8 cellular contexts compared by ENCODE assay signal in genomic region chr16:10981697-10982216, GRCh38. TPM values are rescaled to one million over a fixed set of nuclear protein-coding genes. Genes with fewer than 3 reads are reported as not detected.
DNase-seq lines count a peak whose midpoint lies in the region; ATAC-seq, FAIRE-seq and TF ChIP-seq lines count a peak whose summit lies in the region.

No MANE protein-coding gene starts in this region.

- TF ChIP-seq RAD21 in SK-N-SH (IDR thresholded peaks at IDR 0.05; ENCODE audit: low read length) = peak; percentile 47

- H3K9me3 ChIP-seq in SK-N-SH (no peaks in the 10 kb centered on the region), small intestine (ENCODE audit: control insufficient read depth, low read depth) (no peaks in the 10 kb centered on the region)

- no peaks in the 10 kb centered on the region for H3F3A ChIP-seq in SK-N-SH (replicated peaks; ENCODE audit: insufficient read depth)

- H3K27me3 ChIP-seq in SK-N-SH (ENCODE audit: insufficient read depth) (no peaks in the 10 kb centered on the region), small intestine (ENCODE audit: control insufficient read depth in 2 of 2, insufficient read depth in 2 of 2, low read length in 2 of 2) (no peaks in the 10 kb centered on the region)

- no peaks in the 10 kb centered on the region for H3K79me2 ChIP-seq in SK-N-SH (ENCODE audit: insufficient read depth)

- WGBS in SK-N-SH (ENCODE audit: low lambda C conversion rate) = 89% methylated on average over 4 of the region's 4 CpGs
- WGBS in small intestine, 3 donors = 77 to 85% (median 82%) methylated on average over 4 of the region's 4 CpGs

- DNase-seq in DMS53 treated with DMSO at 0.1 percent for 48 hours (lab: John Stamatoyannopoulos, UW; ENCODE audit: unreplicated experiment) = peak; percentile 0
- DNase-seq in SK-N-SH = peak; percentile 53
- DNase-seq in epithelial cell of proximal tubule (ENCODE audit: low read depth) = no peak
- no peak for DNase-seq in SW480 (ENCODE audit: low spot score)
- DNase-seq in omental fat pad (ENCODE audit: low spot score) = no peak
- DNase-seq in small intestine = no peak

- no peak for TF ChIP-seq EP300 in SK-N-SH (IDR thresholded peaks at IDR 0.05; ENCODE audit: borderline replicate concordance in 1 of 2, low read depth in 1 of 2, low read length in 1 of 2)

- no peak overlapping the region for H3K4me2 ChIP-seq in SK-N-SH

- no peak for FAIRE-seq in small intestine (lab: Jason Lieb, UNC)

- peak; percentile 62 for ATAC-seq in GM19372 (IDR thresholded peaks at IDR 0.05; ENCODE audit: low read depth, unreplicated experiment)
- peak; percentile 78 for ATAC-seq in HG03280 (IDR thresholded peaks at IDR 0.05; ENCODE audit: unreplicated experiment)
- ATAC-seq in omental fat pad (ENCODE audit: low FRiP score) = no peak

- no peak overlapping the region for H2AFZ ChIP-seq in SK-N-SH (ENCODE audit: low read depth)

- CTCF ChIA-PET in SK-N-SH (lab: Yijun Ruan, JAX) = interaction anchor here (0.8 to 4.3 kb wide), 4 partner anchors 10 to 274 kb away, joined by 3 to 30 read pairs (median 10); partner anchors contain the start of gene SOCS1

- H4K20me1 ChIP-seq in SK-N-SH (ENCODE audit: insufficient read depth) = no peaks in the 10 kb centered on the region

- H3K27ac ChIP-seq in SK-N-SH (ENCODE audit: low read depth in 2 of 2, low read length in 1 of 2) (no peak overlapping the region), small intestine (ENCODE audit: low read depth in 1 of 2, low read length in 1 of 2) (no peak overlapping the region)

- TF ChIP-seq CTCF in SK-N-SH (IDR thresholded peaks at IDR 0.05) (peak; percentile 60), epithelial cell of proximal tubule (conservative IDR thresholded peaks at IDR 0.05; ENCODE audit: low read depth, low read length) (peak; percentile 46), omental fat pad (IDR thresholded peaks at IDR 0.05) (no peak)

- H3K9me2 ChIP-seq in SK-N-SH = no peaks in the 10 kb centered on the region

- POLR2A ChIA-PET in SK-N-SH (lab: Yijun Ruan, JAX) = no interaction called here

- H3K36me3 ChIP-seq in SK-N-SH (replicated peaks in 1 of 2; ENCODE audit: control insufficient read depth in 1 of 2, insufficient read depth in 2 of 2, low read length in 1 of 2) (peaks cover 18 to 37% of the 10 kb centered on the region in 2 experiments), small intestine (ENCODE audit: control insufficient read depth in 2 of 2, insufficient read depth in 2 of 2, low read length in 2 of 2) (peaks cover 5 to 15% of the 10 kb centered on the region in 2 donors)

- H3K4me1 ChIP-seq in SK-N-SH (ENCODE audit: control insufficient read depth in 1 of 2, insufficient read depth in 2 of 2, low read depth in 1 of 2, low read length in 1 of 2) (peaks cover 0 to 6% of the 10 kb centered on the region in 2 experiments; a peak in 2 of 4 replicates), small intestine (ENCODE audit: control insufficient read depth in 2 of 2, insufficient read depth in 1 of 2, low read depth in 1 of 2, low read length in 1 of 2) (no peaks in the 10 kb centered on the region)

- H3K4me3 ChIP-seq in SK-N-SH (ENCODE audit: low read depth in 2 of 2, low read length in 1 of 2) (no peak overlapping the region), epithelial cell of proximal tubule (ENCODE audit: low read depth, low read length) (no peak overlapping the region), small intestine (ENCODE audit: low read depth in 1 of 2, low read length in 2 of 2) (no peak overlapping the region)

- H3K9ac ChIP-seq in SK-N-SH = no peak overlapping the region

TF ChIP-seq in SK-N-SH, 30 proteins besides CTCF, POLR2A, EP300 and RAD21:
- peak; percentile 46 for TF ChIP-seq SMC3 (IDR thresholded peaks at IDR 0.05; ENCODE audit: low read depth, low read length)
- no peak for TF ChIP-seq POLR2AphosphoS5 (IDR thresholded peaks at IDR 0.05; ENCODE audit: low read depth, low read length)
- TF ChIP-seq ZBTB33 (IDR thresholded peaks at IDR 0.05; ENCODE audit: borderline replicate concordance, low read depth) = no peak

RNA-seq across cellular contexts. Expression of gene CLEC16A, which starts 37.4 kb away (rescaled TPM):
- polyA plus RNA-seq in SK-N-SH (2012; rRNA removed) (9.2 and 13.7 TPM in 2 replicates), small intestine (10 to 100 TPM; 13.2 to 23.5 (median 14.9) TPM)
- 9.3 and 12.0 TPM in 2 replicates for polyA plus RNA-seq in SK-N-SH (2012; cell fraction: cytosol; rRNA removed)
- polyA plus RNA-seq in SK-N-SH (2012; cell fraction: nucleus; rRNA removed) = 22.7 and 22.9 TPM in 2 replicates
- total RNA-seq in epithelial cell of proximal tubule (11.3 and 15.6 TPM in 2 replicates), omental fat pad (10 to 100 TPM; 24.0 to 36.9 (median 29.5) TPM)

RNA-seq across cellular contexts. Expression of gene DEXI, which starts 39.5 kb away (rescaled TPM):
- polyA plus RNA-seq in SK-N-SH (2012; rRNA removed) (48.2 and 55.5 TPM in 2 replicates), small intestine (10 to 100 TPM; 23.0 to 28.8 (median 23.7) TPM)
- polyA plus RNA-seq in SK-N-SH (2012; cell fraction: cytosol; rRNA removed) = 37.8 and 49.5 TPM in 2 replicates
- polyA plus RNA-seq in SK-N-SH (2012; cell fraction: nucleus; rRNA removed) = 27.7 and 34.0 TPM in 2 replicates
- total RNA-seq in epithelial cell of proximal tubule (43.9 and 63.4 TPM in 2 replicates), omental fat pad (10 to 100 TPM; 56.8 to 71.5 (median 64.5) TPM)

Comparison
In these comparisons a context has a peak if more than half of its experiments do, and no peak if none do; other contexts are left out.
1. DNase-seq: peak in DMS53 treated with DMSO at 0.1 percent for 48 hours (single experiment) and SK-N-SH (single experiment); none in epithelial cell of proximal tubule (single experiment), SW480 (single experiment), omental fat pad (single experiment) and small intestine (single experiment).
2. CTCF ChIP-seq: peak in SK-N-SH (single experiment) and epithelial cell of proximal tubule (single experiment); none in omental fat pad (0 of 3).